20 cellular contexts compared by ENCODE assay signal in the genomic region with DNA sequence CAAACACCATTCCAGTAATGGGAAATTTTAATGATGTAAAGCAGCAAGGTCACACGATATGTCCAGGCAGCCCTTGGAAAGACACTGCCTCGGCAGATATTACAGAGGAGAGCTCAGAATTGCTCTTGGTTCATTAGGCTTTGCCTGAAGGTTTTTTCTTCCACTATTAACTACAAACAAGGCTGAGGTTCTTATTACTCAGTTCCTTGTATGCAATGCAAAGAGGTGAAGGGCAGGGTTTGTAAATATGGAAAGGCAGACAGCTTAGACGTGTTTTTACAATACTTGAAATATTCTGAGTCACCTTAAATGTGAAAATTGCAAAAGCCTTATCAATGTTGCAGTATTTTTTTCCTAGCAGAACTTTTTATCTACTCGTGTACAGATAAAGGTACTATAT.
"Had no signal": no experiment of that assay in that cellular context is flagged by ENCODE, and none has a peak within 500 bp of the region (broad histone marks: within the 10 kb centered on the region; RNA-seq: fewer than 3 reads in every experiment).

No MANE protein-coding gene starts in this region.

- DNase-seq: activated B cell treated with CpG ODN at 0.5 μM for 24 hours; activated CD4-positive, alpha-beta T cell treated with anti-CD3 and anti-CD28 coated beads, Interleukin-2, amount 50 U/mL, for 1 hour; activated CD8-positive, alpha-beta memory T cell treated with anti-CD3 and anti-CD28 coated beads for 24 hours; activated naive CD8-positive, alpha-beta T cell treated with anti-CD3 and anti-CD28 coated beads for 36 hours; brain microvascular endothelial cell; cerebellar nuclear complex; effector memory CD4-positive, alpha-beta T cell; islet precursor cell; left lung; pancreas; stimulated activated CD4-positive, alpha-beta T cell treated with anti-CD3 and anti-CD28 coated beads, Interleukin-2, amount 100 ng/mL, for 48 hours; stimulated activated naive B cell treated with anti-CD40 and anti-IgM and Interleukin-4, amounts not matched to agents 10 μg/mL and 1 μg/mL and 100 μg/mL, for 72 hours; T-helper 2 cell; thyroid gland; uterus had no signal

- H3K4me1 Mint-ChIP-seq: activated B cell treated with CpG ODN at 0.5 μM for 24 hours; activated naive CD8-positive, alpha-beta T cell treated with anti-CD3 and anti-CD28 coated beads for 36 hours; memory B cell had no signal

- H3K27ac ChIP-seq: brain microvascular endothelial cell, left lung, pancreas, thyroid gland, uterus had no signal

- H3K27me3 ChIP-seq: brain microvascular endothelial cell, left lung, pancreas, thyroid gland, uterus had no signal

- H3K9me3 Mint-ChIP-seq: activated B cell treated with CpG ODN at 0.5 μM for 24 hours; activated T-helper 1 cell treated with anti-CD3 and anti-CD28 coated beads, Interleukin-12 subunit alpha, Interleukin-12 subunit beta, Interleukin-2, Interleukin-4 antibody, amounts not matched to agents 30 ng/mL and 10 ng/mL and 1 ng/mL, durations not matched to agents 14 hours and 24 hours and 36 hours; neural crest cell had no signal

- H3K27ac Mint-ChIP-seq: activated B cell treated with CpG ODN at 0.5 μM for 24 hours; activated naive CD8-positive, alpha-beta T cell treated with anti-CD3 and anti-CD28 coated beads for 36 hours; activated T-helper 1 cell treated with anti-CD3 and anti-CD28 coated beads, Interleukin-12 subunit alpha, Interleukin-12 subunit beta, Interleukin-2, Interleukin-4 antibody, amounts not matched to agents 30 ng/mL and 10 ng/mL and 1 ng/mL, durations not matched to agents 14 hours and 24 hours and 36 hours; dendritic cell treated with granulocyte-macrophage colony-stimulating factor and Interleukin-4, amounts not matched to agents 40 ng/mL and 50 ng/mL, for 4 days; memory B cell; stimulated activated naive B cell treated with anti-CD40 and anti-IgM and Interleukin-4, amounts not matched to agents 10 μg/mL and 1 μg/mL and 100 μg/mL, for 72 hours had no signal

- FAIRE-seq: pancreas, TTC549 had no signal

- H3K9me3 ChIP-seq: left lung, pancreas, thyroid gland, uterus had no signal

- ATAC-seq: left lung; pancreas; stimulated activated naive B cell treated with anti-CD40 and anti-IgM and Interleukin-4, amounts not matched to agents 10 μg/mL and 1 μg/mL and 100 μg/mL, for 72 hours had no signal

- H3K4me3 ChIP-seq: left lung, pancreas, thyroid gland, uterus had no signal

- H3K27me3 Mint-ChIP-seq: activated B cell treated with CpG ODN at 0.5 μM for 24 hours; activated naive CD8-positive, alpha-beta T cell treated with anti-CD3 and anti-CD28 coated beads for 36 hours; dendritic cell treated with granulocyte-macrophage colony-stimulating factor and Interleukin-4, amounts not matched to agents 40 ng/mL and 50 ng/mL, for 4 days; memory B cell; stimulated activated naive B cell treated with anti-CD40 and anti-IgM and Interleukin-4, amounts not matched to agents 10 μg/mL and 1 μg/mL and 100 μg/mL, for 72 hours had no signal

- H3K4me3 Mint-ChIP-seq: activated B cell treated with CpG ODN at 0.5 μM for 24 hours; activated naive CD8-positive, alpha-beta T cell treated with anti-CD3 and anti-CD28 coated beads for 36 hours; activated T-helper 1 cell treated with anti-CD3 and anti-CD28 coated beads, Interleukin-12 subunit alpha, Interleukin-12 subunit beta, Interleukin-2, Interleukin-4 antibody, amounts not matched to agents 30 ng/mL and 10 ng/mL and 1 ng/mL, durations not matched to agents 14 hours and 24 hours and 36 hours; dendritic cell treated with granulocyte-macrophage colony-stimulating factor and Interleukin-4, amounts not matched to agents 40 ng/mL and 50 ng/mL, for 4 days; memory B cell; neural crest cell; stimulated activated naive B cell treated with anti-CD40 and anti-IgM and Interleukin-4, amounts not matched to agents 10 μg/mL and 1 μg/mL and 100 μg/mL, for 72 hours had no signal

- H3K36me3 ChIP-seq: brain microvascular endothelial cell, left lung, pancreas, thyroid gland, uterus had no signal

- H3K4me1 ChIP-seq: left lung, pancreas, thyroid gland, uterus had no signal
